Comparison of ENCODE assay signal across 20 cellular contexts in the genomic region with DNA sequence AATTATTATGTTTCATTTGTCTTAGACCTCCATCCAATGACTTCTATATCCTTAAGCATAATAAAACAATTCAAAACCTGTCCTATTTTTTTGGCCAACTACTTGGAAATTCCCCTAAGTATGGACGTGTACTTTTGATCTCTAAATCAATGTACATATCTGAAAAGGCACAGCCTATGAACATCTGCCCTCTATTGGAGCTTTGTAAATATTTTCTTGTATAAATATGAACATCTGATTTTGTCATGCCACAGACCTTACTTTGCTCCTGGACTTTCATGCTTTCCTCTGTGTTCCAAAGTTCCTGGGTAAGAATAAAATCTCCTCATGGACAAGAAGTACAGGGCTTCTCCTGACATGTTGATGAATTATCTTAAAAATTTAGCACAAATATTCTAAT.
A peak's percentile ranks its signal among the peaks of the same experiment; 100 is the strongest.
DNase-seq lines count a peak whose midpoint lies in the region; ATAC-seq and TF ChIP-seq lines count a peak whose summit lies in the region.
"Had no signal": no experiment of that assay in that cellular context is flagged by ENCODE, and none has a peak within 500 bp of the region (broad histone marks: within the 10 kb centered on the region; RNA-seq: fewer than 3 reads in every experiment).

No MANE protein-coding gene starts in this region.

- H3K79me1 ChIP-seq in IMR-90 (ENCODE audit: low read depth in 1 of 2, low read length in 2 of 2): no peaks in the 10 kb centered on the region

- CTCF ChIA-PET in IMR-90 (lab: Yijun Ruan, JAX): interaction anchor here (0.5 kb wide), 1 partner anchor 127 kb away, joined by 3 read pairs; no protein-coding TSS in a partner anchor

- H3K9me3 ChIP-seq in IMR-90 (ENCODE audit: control insufficient read depth, insufficient read depth, low read length) (no peaks in the 10 kb centered on the region), hepatocyte (ENCODE audit: low read depth) (no peaks in the 10 kb centered on the region), osteoblast (ENCODE audit: low read depth, low read length) (no peaks in the 10 kb centered on the region)
- H3K9me3 ChIP-seq: Peyer's patch had no signal

- no peak overlapping the region for H3K56ac ChIP-seq in IMR-90 (ENCODE audit: extremely low read depth, insufficient read depth, low read length)

- H4K20me1 ChIP-seq in IMR-90 (ENCODE audit: insufficient read depth, low read length) (no peaks in the 10 kb centered on the region), hepatocyte (ENCODE audit: insufficient read depth, poor library complexity, severe bottlenecking) (no peaks in the 10 kb centered on the region), osteoblast (ENCODE audit: insufficient read depth, low read length) (no peaks in the 10 kb centered on the region)

- H3K4me1 ChIP-seq in IMR-90 (ENCODE audit: control insufficient read depth, insufficient read depth, low read length) (peaks cover 3% of the 10 kb centered on the region; the same call in 1 of the 2 replicates), hepatocyte (ENCODE audit: insufficient read depth) (peaks cover 9% of the 10 kb centered on the region), osteoblast (ENCODE audit: insufficient read depth, low read length) (no peaks in the 10 kb centered on the region)
- H3K4me1 ChIP-seq: Peyer's patch had no signal

- dilution Hi-C loops in IMR-90 (cut with HindIII; ENCODE audit: low sequenced_read_pairs, unreplicated experiment): no loop called here

- H3K18ac ChIP-seq in IMR-90 (ENCODE audit: low read depth, low read length): no peak overlapping the region

- H2AFZ ChIP-seq in IMR-90 (replicated peaks; ENCODE audit: low read length, poor library complexity) (no peak overlapping the region), hepatocyte (no peak overlapping the region), osteoblast (ENCODE audit: low read length) (no peak overlapping the region)

- H3K4ac ChIP-seq in IMR-90 (ENCODE audit: low read depth, low read length): no peak overlapping the region

- H3K79me2 ChIP-seq in hepatocyte (no peaks in the 10 kb centered on the region), osteoblast (ENCODE audit: insufficient read depth, low read length) (no peaks in the 10 kb centered on the region)

- H3K14ac ChIP-seq in IMR-90 (replicated peaks; ENCODE audit: low read depth, low read length): no peak overlapping the region; the same call in 1 of the 2 replicates

- H3K36me3 ChIP-seq in IMR-90 (ENCODE audit: control insufficient read depth, insufficient read depth, low read length) (no peaks in the 10 kb centered on the region), hepatocyte (replicated peaks; ENCODE audit: insufficient read depth, low read depth) (no peaks in the 10 kb centered on the region), osteoblast (ENCODE audit: insufficient read depth, low read length) (no peaks in the 10 kb centered on the region)
- H3K36me3 ChIP-seq: Peyer's patch had no signal

- H3K4me2 ChIP-seq in IMR-90 (ENCODE audit: low read depth, low read length) (no peak overlapping the region), hepatocyte (no peak overlapping the region), osteoblast (ENCODE audit: insufficient read depth, low read length) (no peak overlapping the region)

- ATAC-seq in IMR-90 (ENCODE audit: low read depth) (peak; percentile 44; the same call in 1 of the 2 replicates), GM18517 (IDR thresholded peaks at IDR 0.05; ENCODE audit: unreplicated experiment) (no peak)
- ATAC-seq: SK-N-SH treated with all-trans-retinoic acid at 6 μM for 48 hours had no signal

- no TSS peak for BruUV-seq in IMR-90 (replicated peaks; lab: Mats Ljungman, UMichigan)

- no peak overlapping the region for H2BK120ac ChIP-seq in IMR-90 (ENCODE audit: low read depth, low read length)

- no peak overlapping the region for H4K5ac ChIP-seq in IMR-90 (ENCODE audit: low read depth, low read length)

- H2AK5ac ChIP-seq in IMR-90 (ENCODE audit: low read depth, low read length): no peak overlapping the region

- H3K27ac ChIP-seq in 22Rv1: no peak overlapping the region
- H3K27ac ChIP-seq in IMR-90 (ENCODE audit: insufficient read depth, low read length): no peak overlapping the region
- H3K27ac ChIP-seq in VCaP: no peak overlapping the region
- H3K27ac ChIP-seq in hepatocyte: no peak overlapping the region
- H3K27ac ChIP-seq in osteoblast (ENCODE audit: low read depth, low read length): no peak overlapping the region
- H3K27ac ChIP-seq: Peyer's patch had no signal

- no peak overlapping the region for H3K23ac ChIP-seq in IMR-90 (ENCODE audit: low read depth, low read length)

- no peak overlapping the region for H2BK20ac ChIP-seq in IMR-90 (ENCODE audit: low read depth, low read length)

- in situ Hi-C loops in IMR-90 (cut with MboI; ENCODE audit: low sequenced_read_pairs): no loop called here

- H3K27me3 ChIP-seq in IMR-90 (ENCODE audit: control insufficient read depth, insufficient read depth, low read length): no peaks in the 10 kb centered on the region
- no peaks in the 10 kb centered on the region for H3K27me3 ChIP-seq in hepatocyte
- no peaks in the 10 kb centered on the region for H3K27me3 ChIP-seq in osteoblast (ENCODE audit: insufficient read depth, low read length)
- H3K27me3 ChIP-seq: Peyer's patch had no signal

- no peak overlapping the region for H3K9ac ChIP-seq in IMR-90 (ENCODE audit: low read depth, low read length)

- no peak for TF ChIP-seq RAD21 in IMR-90 (IDR thresholded peaks at IDR 0.05; ENCODE audit: low read length)

- H4K8ac ChIP-seq in IMR-90 (ENCODE audit: low read depth in 2 of 2, low read length in 2 of 2): no peak overlapping the region

- H4K91ac ChIP-seq in IMR-90 (ENCODE audit: insufficient read depth, low read depth, low read length): no peak overlapping the region

- H2BK5ac ChIP-seq in IMR-90 (ENCODE audit: low read depth, low read length, poor library complexity, severe bottlenecking): no peak overlapping the region

- H3K4me3 ChIP-seq in IMR-90 (ENCODE audit: insufficient read depth, low read depth, low read length) (no peak overlapping the region), hepatocyte (no peak overlapping the region), osteoblast (ENCODE audit: insufficient read depth, low read length) (no peak overlapping the region)
- H3K4me3 ChIP-seq: Peyer's patch had no signal

- TF ChIP-seq CTCF in 22Rv1 (IDR thresholded peaks at IDR 0.05): peak; percentile 54
- no peak for TF ChIP-seq CTCF in IMR-90 (conservative IDR thresholded peaks at IDR 0.05; ENCODE audit: low read depth, low read length)
- peak; percentile 16; the same call in 1 of the 2 replicates for TF ChIP-seq CTCF in VCaP (conservative IDR thresholded peaks at IDR 0.05)
- TF ChIP-seq CTCF in hepatocyte (IDR thresholded peaks at IDR 0.05; ENCODE audit: poor library complexity): peak; percentile 31
- no peak for TF ChIP-seq CTCF in osteoblast (IDR thresholded peaks at IDR 0.05; ENCODE audit: extremely low read depth, low read depth, low read length)

- POLR2A ChIA-PET in IMR-90 (lab: Charles Lee; ENCODE audit: unreplicated experiment): no interaction called here

- H2BK15ac ChIP-seq in IMR-90 (ENCODE audit: low read depth, low read length): no peak overlapping the region

- DNase-seq in IMR-90 (no peak), hepatocyte (ENCODE audit: low spot score) (no peak), osteoblast (ENCODE audit: insufficient read length, low spot score, missing footprints) (no peak), T-helper 1 cell (no peak)
- DNase-seq: ACHN, COR-L47, DMS79, H7, Kasumi-1, NCI-H1105, NCI-H1694 treated with DMSO at 0.1 percent for 48 hours, NCI-H2107, NCI-H446, NCI-H774, Peyer's patch, Right ventricle myocardium superior had no signal

- no peak for TF ChIP-seq POLR2A in IMR-90 (IDR thresholded peaks at IDR 0.05; ENCODE audit: low read depth, low read length)

- H3K9me1 ChIP-seq in IMR-90 (ENCODE audit: insufficient read depth, low read length): no peaks in the 10 kb centered on the region

- intact Hi-C loops in IMR-90 (cut with micrococcal nuclease): no loop called here

- no CpG with 5 or more reads among the region's 1 CpG for WGBS in IMR-90 (ENCODE audit: extremely low coverage in 2 of 2, insufficient read length in 1 of 2), 2 experiments
- WGBS in hepatocyte (ENCODE audit: low lambda C conversion rate, missing lambda C conversion rate): 71% methylated on average over 1 of the region's 1 CpG

- H2AK9ac ChIP-seq in IMR-90 (replicated peaks; ENCODE audit: low read depth, low read length, poor library complexity): no peak overlapping the region

- H3K9me2 ChIP-seq in hepatocyte (replicated peaks; ENCODE audit: insufficient read depth): no peaks in the 10 kb centered on the region

TF ChIP-seq in IMR-90, 13 proteins besides CTCF, POLR2A, EP300 and RAD21:
- TF ChIP-seq MXI1 (IDR thresholded peaks at IDR 0.05; ENCODE audit: borderline replicate concordance, low read depth, low read length) (no peak), RFX5 (IDR thresholded peaks at IDR 0.05; ENCODE audit: low read depth, low read length) (no peak), ELK1 (IDR thresholded peaks at IDR 0.05; ENCODE audit: borderline replicate concordance, low read depth, low read length) (no peak), MAZ (IDR thresholded peaks at IDR 0.05; ENCODE audit: borderline replicate concordance, low read depth, low read length) (no peak), CEBPB (IDR thresholded peaks at IDR 0.05; ENCODE audit: low read depth, low read length) (no peak), NFE2L2 (IDR thresholded peaks at IDR 0.05; ENCODE audit: low read depth, low read length) (no peak)
- TF ChIP-seq, protein P1, sequence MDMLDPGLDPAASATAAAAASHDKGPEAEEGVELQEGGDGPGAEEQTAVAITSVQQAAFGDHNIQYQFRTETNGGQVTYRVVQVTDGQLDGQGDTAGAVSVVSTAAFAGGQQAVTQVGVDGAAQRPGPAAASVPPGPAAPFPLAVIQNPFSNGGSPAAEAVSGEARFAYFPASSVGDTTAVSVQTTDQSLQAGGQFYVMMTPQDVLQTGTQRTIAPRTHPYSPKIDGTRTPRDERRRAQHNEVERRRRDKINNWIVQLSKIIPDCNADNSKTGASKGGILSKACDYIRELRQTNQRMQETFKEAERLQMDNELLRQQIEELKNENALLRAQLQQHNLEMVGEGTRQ (IDR thresholded peaks at IDR 0.05; ENCODE audit: low read depth, low read length): no peak

Comparison
In these comparisons a context has a peak if more than half of its experiments do, and no peak if none do; other contexts are left out.
1. CTCF ChIP-seq: peak in 22Rv1 (single experiment), VCaP (single experiment) and hepatocyte (single experiment); none in IMR-90 (single experiment) and osteoblast (single experiment).